ENCODE assay signal across 21 cellular contexts in genomic region chr13:45122941-45123340, GRCh38. TPM values are rescaled to one million over a fixed set of nuclear protein-coding genes. Genes with fewer than 3 reads are reported as not detected.
DNase-seq lines count a peak whose midpoint lies in the region; ATAC-seq and TF ChIP-seq lines count a peak whose summit lies in the region.
"Had no signal": no experiment of that assay in that cellular context is flagged by ENCODE, and none has a peak within 500 bp of the region (broad histone marks: within the 10 kb centered on the region; RNA-seq: fewer than 3 reads in every experiment).

No MANE protein-coding gene starts in this region.

- H3K4me1 ChIP-seq in CD8-positive, alpha-beta memory T cell (ENCODE audit: insufficient read depth, low read length) = peaks cover 25% of the 10 kb centered on the region
- peaks cover 20% of the 10 kb centered on the region for H3K4me1 ChIP-seq in Karpas-422 (ENCODE audit: low read length)

- peaks cover 0 to 5% (median 3%) of the 10 kb centered on the region in 3 donors for H3K36me3 Mint-ChIP-seq in CD8-positive, alpha-beta memory T cell
- H3K36me3 Mint-ChIP-seq in brain (no peaks in the 10 kb centered on the region), nephron progenitor cell (ENCODE audit: low read depth) (peaks cover 8% of the 10 kb centered on the region)

- no peak overlapping the region for H2AFZ ChIP-seq in Karpas-422 (ENCODE audit: low read length)
- H2AFZ ChIP-seq: GM23248 had no signal

- POLR2A ChIA-PET in CD8-positive, alpha-beta memory T cell (lab: Charles Lee) = no interaction called here

- H3K4me3 Mint-ChIP-seq in CD8-positive, alpha-beta memory T cell = peak overlapping the region in 4 of 7 donors; percentile 9 to 71 (median 52)
- H3K4me3 Mint-ChIP-seq in brain (peak overlapping the region; percentile 42 to 71 (median 52)), nephron progenitor cell (peak overlapping the region; percentile 61)

- H3K9ac ChIP-seq in Karpas-422 (ENCODE audit: low read length) = no peak overlapping the region
- H3K9ac ChIP-seq: GM23248 had no signal

- no peaks in the 10 kb centered on the region for H3K36me3 ChIP-seq in CD8-positive, alpha-beta memory T cell (ENCODE audit: insufficient read depth, low read length)
- 0 out of 2 replicates have a peak, but pooled peaks cover 6% of the 10 kb centered on the region for H3K36me3 ChIP-seq in Karpas-422 (ENCODE audit: insufficient read depth, low read length)
- H3K36me3 ChIP-seq: spleen had no signal

- H4K20me1 ChIP-seq in Karpas-422 (ENCODE audit: insufficient read depth, low read depth, low read length) = peaks cover 15% of the 10 kb centered on the region

- H3K4me3 ChIP-seq in CD8-positive, alpha-beta memory T cell (ENCODE audit: low read length) = no peak overlapping the region
- H3K4me3 ChIP-seq in Karpas-422 (ENCODE audit: low read length) = no peak overlapping the region
- H3K4me3 ChIP-seq: spleen had no signal

- H3K9me2 ChIP-seq in Karpas-422 (replicated peaks; ENCODE audit: insufficient read depth, low read length) = no peaks in the 10 kb centered on the region; the same call in 1 of the 2 replicates

- H3K27me3 ChIP-seq in CD8-positive, alpha-beta memory T cell (ENCODE audit: insufficient read depth, low read length, poor library complexity, severe bottlenecking) = no peaks in the 10 kb centered on the region
- no peaks in the 10 kb centered on the region for H3K27me3 ChIP-seq in Karpas-422 (ENCODE audit: low read length)
- H3K27me3 ChIP-seq: spleen had no signal

- no peak overlapping the region for H3K4me2 ChIP-seq in Karpas-422 (ENCODE audit: low read depth, low read length, poor library complexity, severe bottlenecking)

- peaks cover 20 to 37% (median 36%) of the 10 kb centered on the region in 3 donors for H3K4me1 Mint-ChIP-seq in CD8-positive, alpha-beta memory T cell
- H3K4me1 Mint-ChIP-seq in brain = peaks cover 12% of the 10 kb centered on the region
- peaks cover 13% of the 10 kb centered on the region for H3K4me1 Mint-ChIP-seq in nephron progenitor cell

- no peak for ATAC-seq in GM18498 (IDR thresholded peaks at IDR 0.05; ENCODE audit: unreplicated experiment)
- ATAC-seq in GM21529 (IDR thresholded peaks at IDR 0.05; ENCODE audit: unreplicated experiment) = no peak
- no peak for ATAC-seq in HG02870 (IDR thresholded peaks at IDR 0.05; ENCODE audit: unreplicated experiment)
- ATAC-seq: activated CD4-positive, CD25-positive, alpha-beta regulatory T cell treated with anti-CD3 and anti-CD28 coated beads, Interleukin-2, amount 50 U/mL, for 24 hours; Panc1; right cardiac atrium had no signal

- peaks cover 73% of the 10 kb centered on the region for H3K79me2 ChIP-seq in Karpas-422 (ENCODE audit: low read length)

- CTCF ChIA-PET in CD8-positive, alpha-beta memory T cell (lab: Charles Lee) = no interaction called here

- H3K27me3 Mint-ChIP-seq in CD8-positive, alpha-beta memory T cell = no peaks in the 10 kb centered on the region
- H3K27me3 Mint-ChIP-seq in brain (peaks cover 5% of the 10 kb centered on the region), nephron progenitor cell (ENCODE audit: low read depth, poor library complexity) (peaks cover 4% of the 10 kb centered on the region)

- TF ChIP-seq CTCF in brain (conservative IDR thresholded peaks at IDR 0.05) (no peak), nephron progenitor cell (IDR thresholded peaks at IDR 0.05) (no peak)

- H3K9me3 ChIP-seq in CD8-positive, alpha-beta memory T cell (ENCODE audit: low read length) = no peaks in the 10 kb centered on the region
- no peaks in the 10 kb centered on the region for H3K9me3 ChIP-seq in Karpas-422 (ENCODE audit: low read length)
- H3K9me3 ChIP-seq: spleen had no signal

- peak overlapping the region in 6 of 8 donors; percentile 3 to 77 (median 46) for H3K27ac Mint-ChIP-seq in CD8-positive, alpha-beta memory T cell
- H3K27ac Mint-ChIP-seq in brain (peak overlapping the region in 1 of 5 experiments; percentile 37), nephron progenitor cell (no peak overlapping the region)

- H3K27ac ChIP-seq in CD8-positive, alpha-beta memory T cell (ENCODE audit: low read depth, low read length) = no peak overlapping the region
- H3K27ac ChIP-seq in Karpas-422 (ENCODE audit: low read length) = no peak overlapping the region
- H3K27ac ChIP-seq: GM23248, spleen had no signal

- DNase-seq in CD8-positive, alpha-beta memory T cell = no peak
- peak; percentile 38 for DNase-seq in Karpas-422
- no peak for DNase-seq in nephron progenitor cell
- DNase-seq: activated CD4-positive, alpha-beta T cell treated with anti-CD3 and anti-CD28 coated beads, Interleukin-2, amount 50 U/mL, for 48 hours; C1 segment of cervical spinal cord; GM23248; midbrain; MV-4-11; NCI-H2171; NCI-H510A treated with DMSO at 0.1 percent for 48 hours; posterior cingulate gyrus; right cardiac atrium; SHP77 treated with DMSO at 0.1 percent for 48 hours; spleen; T1000 had no signal

- H3K9me3 Mint-ChIP-seq in CD8-positive, alpha-beta memory T cell = no peaks in the 10 kb centered on the region
- no peaks in the 10 kb centered on the region for H3K9me3 Mint-ChIP-seq in brain
- no peaks in the 10 kb centered on the region for H3K9me3 Mint-ChIP-seq in nephron progenitor cell

RNA-seq across cellular contexts. Expression of gene GTF2F2, which starts 2.6 kb away (rescaled TPM):
- total RNA-seq in CD8-positive, alpha-beta memory T cell = 10 to 100 TPM; 27.9 to 29.3 TPM
- polyA plus RNA-seq in CD8-positive, alpha-beta memory T cell = 10.4 TPM
- 29.3 and 31.7 TPM in 2 replicates for total RNA-seq in Karpas-422 (2014; rRNA removed; shearing (Covaris generic); ENCODE audit: low replicate concordance)
- polyA plus RNA-seq in brain (ENCODE audit: insufficient read depth, low read depth, low replicate concordance) = 8.5 TPM
